In genomic region chr6:34787152-34787551, GRCh38 we compare ENCODE assay signal across 2 cellular contexts.
A peak's percentile ranks its signal among the peaks of the same experiment; 100 is the strongest.
TF ChIP-seq lines count a peak whose summit lies in the region.
"Not testable (repeated sequence)": the region's sequence is repeated elsewhere in the genome, so short reads cannot be mapped to it uniquely, and the experiment has no call there.

No MANE protein-coding gene starts in this region.

TF ChIP-seq in K562, 482 proteins besides CTCF, POLR2A, EP300 and RAD21:
- TF ChIP-seq TCF3 (CRISPR knock-in tag; IDR thresholded peaks at IDR 0.05) (0 out of 2 replicates have a peak, but pooled peaks have one; percentile 26), TAL1 (IDR thresholded peaks at IDR 0.05) (peak; percentile 12; the same call in 1 of the 2 replicates), ARID1B (IDR thresholded peaks at IDR 0.05) (peak; percentile 21; the same call in 1 of the 2 replicates), CBFA2T3 (IDR thresholded peaks at IDR 0.05) (peak; percentile 47; the same call in 1 of the 2 replicates)

TF ChIP-seq in HepG2, 621 proteins besides CTCF, POLR2A, EP300 and RAD21:
- TF ChIP-seq ZNF710 (CRISPR knock-in tag; IDR thresholded peaks at IDR 0.05; ENCODE audit: borderline replicate concordance), result 0 out of 2 replicates have a peak, but pooled peaks have one; percentile 43
- peak; percentile 65 for TF ChIP-seq PITX1 (CRISPR knock-in tag; IDR thresholded peaks at IDR 0.05)
- not testable (repeated sequence) for TF ChIP-seq SOX13, SOX6 (IDR thresholded peaks at IDR 0.05)
- peak in 1 of 2 experiments; percentile 44; a peak in 1 of 4 replicates for TF ChIP-seq SOX13 (CRISPR knock-in tag; conservative IDR thresholded peaks at IDR 0.05 in 1 of 2, IDR thresholded peaks at IDR 0.05 in 1 of 2)
- TF ChIP-seq ZNF652 (CRISPR knock-in tag; IDR thresholded peaks at IDR 0.05; ENCODE audit: borderline replicate concordance, low read depth), result peak; percentile 60; the same call in 1 of the 2 replicates
- TF ChIP-seq HNF4A (CRISPR knock-in tag; IDR thresholded peaks at IDR 0.05), result peak; percentile 13; the same call in 1 of the 2 replicates
- peak; percentile 56 for TF ChIP-seq BCL6 (CRISPR knock-in tag; IDR thresholded peaks at IDR 0.05)
- TF ChIP-seq SOX6 (CRISPR knock-in tag; IDR thresholded peaks at IDR 0.05), result peak; percentile 74
- TF ChIP-seq ARID5B (CRISPR knock-in tag; IDR thresholded peaks at IDR 0.05), result peak; percentile 45; the same call in 1 of the 2 replicates
- TF ChIP-seq SOX5 (CRISPR knock-in tag; IDR thresholded peaks at IDR 0.05; ENCODE audit: borderline replicate concordance), result 0 out of 2 replicates have a peak, but pooled peaks have one; percentile 27
